Comparison of ENCODE assay signal across 1 cellular context in genomic region chr10:33507662-33508425, GRCh38.
TF ChIP-seq lines count a peak whose summit lies in the region.

No MANE protein-coding gene starts in this region.

TF ChIP-seq in HepG2, 621 proteins besides CTCF, POLR2A, EP300 and RAD21 (continued from another document and continues in another):
- TF ChIP-seq ZBTB10 (CRISPR knock-in tag; IDR thresholded peaks at IDR 0.05; ENCODE audit: borderline replicate concordance) (peak; percentile 63; the same call in 1 of the 2 replicates), ZNF263 (CRISPR knock-in tag; IDR thresholded peaks at IDR 0.05) (no peak), NCOA2 (CRISPR knock-in tag; IDR thresholded peaks at IDR 0.05) (peak; percentile 98), ZBTB4 (CRISPR knock-in tag; IDR thresholded peaks at IDR 0.05; ENCODE audit: borderline replicate concordance) (no peak), LBX2 (CRISPR knock-in tag; IDR thresholded peaks at IDR 0.05; ENCODE audit: borderline replicate concordance) (no peak), CHCHD3 (CRISPR knock-in tag; IDR thresholded peaks at IDR 0.05) (no peak), ZNF205 (CRISPR knock-in tag; IDR thresholded peaks at IDR 0.05) (peak; percentile 76; the same call in 1 of the 2 replicates), TRAFD1 (CRISPR knock-in tag; IDR thresholded peaks at IDR 0.05; ENCODE audit: borderline replicate concordance) (no peak), SRY (CRISPR knock-in tag; IDR thresholded peaks at IDR 0.05) (no peak), FOXM1 (CRISPR knock-in tag; IDR thresholded peaks at IDR 0.05) (no peak), ZEB1 (IDR thresholded peaks at IDR 0.05; ENCODE audit: insufficient replicate concordance, low read depth) (peak; percentile 55), MEF2D (CRISPR knock-in tag; IDR thresholded peaks at IDR 0.05) (peak; percentile 91), PHF21A (CRISPR knock-in tag; IDR thresholded peaks at IDR 0.05) (peak; percentile 68; the same call in 1 of the 2 replicates), HNRNPLL (IDR thresholded peaks at IDR 0.05; ENCODE audit: low read depth, low read length, poor library complexity, severe bottlenecking) (no peak), ZNF550 (CRISPR knock-in tag; IDR thresholded peaks at IDR 0.05; ENCODE audit: borderline replicate concordance) (no peak), SOX13 (IDR thresholded peaks at IDR 0.05) (peak; percentile 90), SOX13 (CRISPR knock-in tag; conservative IDR thresholded peaks at IDR 0.05 in 1 of 2, IDR thresholded peaks at IDR 0.05 in 1 of 2) (peak in 1 of 2 experiments; percentile 97; a peak in 2 of 4 replicates), GATAD2A (CRISPR knock-in tag; IDR thresholded peaks at IDR 0.05) (peak; percentile 99), MYNN (CRISPR knock-in tag; IDR thresholded peaks at IDR 0.05; ENCODE audit: low read depth) (no peak), DDIT3 (CRISPR knock-in tag; IDR thresholded peaks at IDR 0.05) (no peak), SUZ12 (IDR thresholded peaks at IDR 0.05; ENCODE audit: low read depth, low read length) (no peak), ZNF512B (CRISPR knock-in tag; IDR thresholded peaks at IDR 0.05; ENCODE audit: borderline replicate concordance) (peak; percentile 91; the same call in 1 of the 2 replicates), GZF1 (CRISPR knock-in tag; IDR thresholded peaks at IDR 0.05) (no peak), POLR2G (IDR thresholded peaks at IDR 0.05; ENCODE audit: low read depth, low read length) (no peak), ZNF891 (CRISPR knock-in tag; IDR thresholded peaks at IDR 0.05) (no peak), MAFK (conservative IDR thresholded peaks at IDR 0.05 in 1 of 2, IDR thresholded peaks at IDR 0.05 in 1 of 2; ENCODE audit: low read length in 2 of 2) (peak in 1 of 2 experiments; percentile 0; a peak in 1 of 4 replicates), MED8 (CRISPR knock-in tag; IDR thresholded peaks at IDR 0.05; ENCODE audit: insufficient replicate concordance) (peak; percentile 72), TOE1 (CRISPR knock-in tag; IDR thresholded peaks at IDR 0.05) (no peak), CBX2 (IDR thresholded peaks at IDR 0.05; ENCODE audit: low read depth, low read length) (no peak), CBX2 (CRISPR knock-in tag; IDR thresholded peaks at IDR 0.05; ENCODE audit: low read depth) (no peak), RORA (CRISPR knock-in tag; IDR thresholded peaks at IDR 0.05) (no peak), ZZZ3 (CRISPR knock-in tag; IDR thresholded peaks at IDR 0.05; ENCODE audit: borderline replicate concordance) (no peak), ZNF770 (CRISPR knock-in tag; IDR thresholded peaks at IDR 0.05) (peak; percentile 95), CREB3 (CRISPR knock-in tag; IDR thresholded peaks at IDR 0.05) (no peak), WIZ (CRISPR knock-in tag; IDR thresholded peaks at IDR 0.05) (no peak), SNAPC5 (CRISPR knock-in tag; IDR thresholded peaks at IDR 0.05; ENCODE audit: borderline replicate concordance) (no peak), RBAK (CRISPR knock-in tag; IDR thresholded peaks at IDR 0.05) (no peak), ZKSCAN5 (CRISPR knock-in tag; IDR thresholded peaks at IDR 0.05) (no peak), PAXIP1 (CRISPR knock-in tag; conservative IDR thresholded peaks at IDR 0.05) (peak; percentile 98), ZSCAN5A (CRISPR knock-in tag; IDR thresholded peaks at IDR 0.05; ENCODE audit: borderline replicate concordance) (no peak), CREBL2 (CRISPR knock-in tag; IDR thresholded peaks at IDR 0.05; ENCODE audit: borderline replicate concordance) (no peak)
